ENCODE assay signal across 8 cellular contexts in genomic region chr1:78114034-78114956, GRCh38.
DNase-seq lines count a peak whose midpoint lies in the region; ATAC-seq, FAIRE-seq and TF ChIP-seq lines count a peak whose summit lies in the region.

No MANE protein-coding gene starts in this region.

- H3K9me3 Mint-ChIP-seq in GM23338 = no peaks in the 10 kb centered on the region

- POLR2A ChIA-PET in Panc1 (lab: Charles Lee) = interaction anchor here (0.6 kb wide), 1 partner anchor 371 kb away, joined by 3 read pairs; no protein-coding TSS in a partner anchor

- H3K4me3 Mint-ChIP-seq in GM23338 = no peak overlapping the region

- no peak overlapping the region for H3K4me2 ChIP-seq in GM23338
- H3K4me2 ChIP-seq in Karpas-422 (ENCODE audit: low read depth, low read length, poor library complexity, severe bottlenecking) = no peak overlapping the region

- H2AFZ ChIP-seq in GM23338 = no peak overlapping the region
- H2AFZ ChIP-seq in Karpas-422 (ENCODE audit: low read length) = no peak overlapping the region

- H3K4me1 ChIP-seq in GM23338 (ENCODE audit: insufficient read depth) (no peaks in the 10 kb centered on the region), Karpas-422 (ENCODE audit: low read length) (no peaks in the 10 kb centered on the region), Panc1 (ENCODE audit: control insufficient read depth, insufficient read depth, low read length) (no peaks in the 10 kb centered on the region)

- TF ChIP-seq CTCF in GM23338 (conservative IDR thresholded peaks at IDR 0.05; ENCODE audit: low read depth in 2 of 2) = peak; percentile 97 to 98
- peak; percentile 80 for TF ChIP-seq CTCF in Panc1 (IDR thresholded peaks at IDR 0.05)

- CTCF ChIA-PET in Panc1 (lab: Charles Lee) = interaction anchor here (0.6 to 1.0 kb wide), 4 partner anchors 77 to 767 kb away, joined by 3 to 11 read pairs (median 6); partner anchors contain the start of genes DNAJB4 and FUBP1

- ATAC-seq in GM23338 (peak; percentile 87), Panc1 (peak; percentile 88)

- H4K20me1 ChIP-seq in GM23338 (replicated peaks; ENCODE audit: insufficient read depth) (no peaks in the 10 kb centered on the region; the same call in 1 of the 2 replicates), Karpas-422 (ENCODE audit: insufficient read depth, low read depth, low read length) (no peaks in the 10 kb centered on the region)

- peak; percentile 69 for FAIRE-seq in frontal cortex (lab: Jason Lieb, UNC)

- no peaks in the 10 kb centered on the region for H3K27me3 ChIP-seq in GM23338 (ENCODE audit: insufficient read depth)
- no peaks in the 10 kb centered on the region for H3K27me3 ChIP-seq in Karpas-422 (ENCODE audit: low read length)
- H3K27me3 ChIP-seq in Panc1 (ENCODE audit: control insufficient read depth, insufficient read depth, low read length) = no peaks in the 10 kb centered on the region

- DNase-seq in GM04504 (ENCODE audit: low read depth) (peak; percentile 55), GM23338 (ENCODE audit: low spot score) (peak; percentile 89), Karpas-422 (peak; percentile 91), Panc1 (ENCODE audit: low read depth, low spot score) (peak; percentile 62), frontal cortex (ENCODE audit: low spot score in 2 of 2) (peak; percentile 19 to 51), pons (ENCODE audit: low spot score) (peak; percentile 87), posterior vena cava (ENCODE audit: low spot score) (no peak)
- peak; percentile 7 for DNase-seq in activated effector memory CD4-positive, alpha-beta T cell treated with Interleukin-2 at 50 U/mL for 16 hours

- no peak overlapping the region for H3K27ac Mint-ChIP-seq in GM23338

- intact Hi-C loops in Panc1 (cut with micrococcal nuclease; ENCODE audit: unreplicated experiment) (loop anchor here (5.0 to 10.0 kb wide), 2 partner anchors 137 to 169 kb away; partner anchors contain the start of gene FUBP1), posterior vena cava (cut with DNase I) (no loop called here)

- no TSS peak for BruUV-seq in Panc1 (replicated peaks; lab: Mats Ljungman, UMichigan)

- peaks cover 3% of the 10 kb centered on the region for H3K27me3 Mint-ChIP-seq in GM23338 (ENCODE audit: insufficient read depth, low read depth, poor library complexity)

- no peaks in the 10 kb centered on the region for H3F3A ChIP-seq in GM23338 (replicated peaks; ENCODE audit: low read depth)

- H3K9me2 ChIP-seq in GM23338 (ENCODE audit: insufficient read depth) (no peaks in the 10 kb centered on the region), Karpas-422 (replicated peaks; ENCODE audit: insufficient read depth, low read length) (no peaks in the 10 kb centered on the region)

- H3K9me3 ChIP-seq in Karpas-422 (ENCODE audit: low read length) = no peaks in the 10 kb centered on the region
- no peaks in the 10 kb centered on the region for H3K9me3 ChIP-seq in Panc1 (ENCODE audit: control insufficient read depth, insufficient read depth, low read depth, low read length)

- no peaks in the 10 kb centered on the region for H3K36me3 ChIP-seq in GM23338 (ENCODE audit: insufficient read depth)
- H3K36me3 ChIP-seq in Karpas-422 (ENCODE audit: insufficient read depth, low read length) = no peaks in the 10 kb centered on the region
- no peaks in the 10 kb centered on the region for H3K36me3 ChIP-seq in Panc1 (ENCODE audit: control insufficient read depth, insufficient read depth, low read length)

- no peak overlapping the region for H3K9ac ChIP-seq in Karpas-422 (ENCODE audit: low read length)

- no peaks in the 10 kb centered on the region for H3K4me1 Mint-ChIP-seq in GM23338

- no peaks in the 10 kb centered on the region for H3K36me3 Mint-ChIP-seq in GM23338 (ENCODE audit: low read depth)

- H3K27ac ChIP-seq in GM23338 (ENCODE audit: low read depth) = no peak overlapping the region
- H3K27ac ChIP-seq in Karpas-422 (ENCODE audit: low read length) = no peak overlapping the region
- H3K27ac ChIP-seq in Panc1 (ENCODE audit: low read length) = no peak overlapping the region

- H3K79me2 ChIP-seq in GM23338 (replicated peaks; ENCODE audit: insufficient read depth) = no peaks in the 10 kb centered on the region
- H3K79me2 ChIP-seq in Karpas-422 (ENCODE audit: low read length) = no peaks in the 10 kb centered on the region

- H3K4me3 ChIP-seq in GM23338 (no peak overlapping the region), Karpas-422 (ENCODE audit: low read length) (no peak overlapping the region), Panc1 (ENCODE audit: low read depth in 2 of 2, low read length in 2 of 2) (no peak overlapping the region)

- in situ Hi-C loops in Panc1 (cut with HindIII; ENCODE audit: low pct_unique_long_range_greater_than_20kb, low sequenced_read_pairs) = no loop called here

TF ChIP-seq in GM23338, 12 proteins besides CTCF, POLR2A, EP300 and RAD21 (continues in another document):
- TF ChIP-seq STAT1 (IDR thresholded peaks at IDR 0.05; ENCODE audit: unreplicated experiment) (no peak), ZNF462 (CRISPR knock-in tag; IDR thresholded peaks at IDR 0.05) (no peak), JUNB (IDR thresholded peaks at IDR 0.05; ENCODE audit: unreplicated experiment) (no peak), EZH2 (IDR thresholded peaks at IDR 0.05; ENCODE audit: low read depth, unreplicated experiment) (no peak), NANOG (IDR thresholded peaks at IDR 0.05; ENCODE audit: borderline replicate concordance) (no peak), POLR2AphosphoS5 (IDR thresholded peaks at IDR 0.05; ENCODE audit: low read depth) (no peak), EZH2phosphoT487 (IDR thresholded peaks at IDR 0.05; ENCODE audit: unreplicated experiment) (no peak), ETS1 (IDR thresholded peaks at IDR 0.05) (no peak), CREB1 (CRISPR knock-in tag; IDR thresholded peaks at IDR 0.05; ENCODE audit: low read depth) (no peak), ZNF331 (CRISPR knock-in tag; IDR thresholded peaks at IDR 0.05; ENCODE audit: low read depth) (no peak)
